In the genomic region with DNA sequence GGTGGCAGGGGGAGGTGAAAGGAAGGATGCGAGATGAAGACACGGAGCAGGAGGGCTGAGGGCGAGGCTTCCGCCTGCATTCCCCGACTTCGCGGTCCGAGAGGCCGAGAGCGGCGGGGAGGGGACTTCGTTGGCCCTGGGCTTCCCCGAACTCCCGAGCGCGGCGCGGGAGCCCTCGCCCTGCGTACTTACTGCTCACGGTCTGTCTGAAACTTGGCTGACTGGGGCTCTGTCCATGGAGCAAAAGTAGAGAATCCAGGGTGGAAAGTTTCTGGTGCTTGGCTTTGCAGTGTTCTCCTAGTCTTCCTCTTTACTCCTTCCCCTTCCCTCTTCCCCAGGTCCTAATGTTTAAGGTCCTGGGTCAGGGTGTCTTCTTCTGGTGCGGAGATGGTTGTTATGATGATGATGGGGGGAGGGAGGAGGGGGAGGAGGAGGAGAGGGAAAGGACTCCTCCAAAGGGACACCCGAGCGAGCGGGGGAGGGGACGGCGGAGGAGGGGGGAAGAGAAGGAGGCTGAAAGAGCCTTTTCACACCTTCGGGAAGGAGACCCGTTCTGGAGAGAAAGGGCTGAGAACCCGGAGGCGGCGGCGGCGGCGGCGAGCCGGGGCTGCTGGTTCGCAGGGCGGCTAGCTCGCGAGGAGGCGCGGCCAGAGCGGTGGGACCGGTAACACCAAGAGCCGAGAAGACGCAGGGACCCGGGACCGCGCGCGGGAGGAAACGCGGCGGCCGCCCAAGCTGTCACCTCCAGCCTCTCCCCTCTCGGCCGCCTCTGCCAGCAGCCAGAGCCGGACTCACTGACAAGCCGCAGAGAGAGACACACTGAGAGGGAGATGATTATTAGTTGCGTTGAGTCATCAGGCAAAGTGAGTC, we compare ENCODE assay signal across 8 cellular contexts.
DNase-seq lines count a peak whose midpoint lies in the region; ATAC-seq lines count a peak whose summit lies in the region.

TSS of gene SATB2 (minus strand) at position 793 of the 870 bp plus-strand sequence. CDS start 1,902 bp downstream, outside the sequence.

- DNase-seq in ACHN, result peak; percentile 71
- peak; percentile 91 for DNase-seq in ELR (ENCODE audit: low read depth)
- peak; percentile 51 for DNase-seq in NCI-H510A treated with DMSO at 0.1 percent for 48 hours (lab: John Stamatoyannopoulos, UW)
- DNase-seq in iPS-NIHi11 (ENCODE audit: low spot score), result peak; percentile 44
- DNase-seq in activated CD4-positive, alpha-beta T cell treated with anti-CD3 and anti-CD28 coated beads, Interleukin-2, amount 50 U/mL, for 48 hours, result no peak

- no peak within 1 kb of the TSS for H3K27ac Mint-ChIP-seq in stimulated activated memory B cell treated with anti-CD40 and anti-IgM and Interleukin-4, amounts not matched to agents 10 μg/mL and 1 μg/mL and 100 μg/mL, for 72 hours

- in situ Hi-C loops in ACHN (cut with HindIII; ENCODE audit: low pct_ligation_motif_present, low pct_unique_long_range_greater_than_20kb, low sequenced_read_pairs), result no loop called here

- H3K9me3 Mint-ChIP-seq in stimulated activated memory B cell treated with anti-CD40 and anti-IgM and Interleukin-4, amounts not matched to agents 10 μg/mL and 1 μg/mL and 100 μg/mL, for 72 hours, result no peaks in the 10 kb centered on the region

- peaks cover 58% of the 10 kb centered on the region for H3K27me3 Mint-ChIP-seq in stimulated activated memory B cell treated with anti-CD40 and anti-IgM and Interleukin-4, amounts not matched to agents 10 μg/mL and 1 μg/mL and 100 μg/mL, for 72 hours

- peak within 1 kb of the TSS; percentile 83 for H3K4me3 Mint-ChIP-seq in stimulated activated memory B cell treated with anti-CD40 and anti-IgM and Interleukin-4, amounts not matched to agents 10 μg/mL and 1 μg/mL and 100 μg/mL, for 72 hours

- H3K27ac ChIP-seq in angular gyrus (ENCODE audit: low read depth, low read length), result peak within 1 kb of the TSS; percentile 62

- H3K4me1 Mint-ChIP-seq in stimulated activated memory B cell treated with anti-CD40 and anti-IgM and Interleukin-4, amounts not matched to agents 10 μg/mL and 1 μg/mL and 100 μg/mL, for 72 hours, result peaks cover 23% of the 10 kb centered on the region

- ATAC-seq in stimulated activated memory B cell treated with anti-CD40 and anti-IgM and Interleukin-4, amounts not matched to agents 10 μg/mL and 1 μg/mL and 100 μg/mL, for 72 hours, result no peak
- no peak for ATAC-seq in GM21825 (IDR thresholded peaks at IDR 0.05; ENCODE audit: unreplicated experiment)

- no peaks in the 10 kb centered on the region for H3K36me3 Mint-ChIP-seq in stimulated activated memory B cell treated with anti-CD40 and anti-IgM and Interleukin-4, amounts not matched to agents 10 μg/mL and 1 μg/mL and 100 μg/mL, for 72 hours

Comparison
In these comparisons a context has a peak if more than half of its experiments do, and no peak if none do; other contexts are left out.
1. DNase-seq: peak in ACHN (single experiment), ELR (single experiment), NCI-H510A treated with DMSO at 0.1 percent for 48 hours (single experiment) and iPS-NIHi11 (single experiment); none in activated CD4-positive, alpha-beta T cell treated with anti-CD3 and anti-CD28 coated beads, Interleukin-2, amount 50 U/mL, for 48 hours (0 of 2).